In the genomic region with DNA sequence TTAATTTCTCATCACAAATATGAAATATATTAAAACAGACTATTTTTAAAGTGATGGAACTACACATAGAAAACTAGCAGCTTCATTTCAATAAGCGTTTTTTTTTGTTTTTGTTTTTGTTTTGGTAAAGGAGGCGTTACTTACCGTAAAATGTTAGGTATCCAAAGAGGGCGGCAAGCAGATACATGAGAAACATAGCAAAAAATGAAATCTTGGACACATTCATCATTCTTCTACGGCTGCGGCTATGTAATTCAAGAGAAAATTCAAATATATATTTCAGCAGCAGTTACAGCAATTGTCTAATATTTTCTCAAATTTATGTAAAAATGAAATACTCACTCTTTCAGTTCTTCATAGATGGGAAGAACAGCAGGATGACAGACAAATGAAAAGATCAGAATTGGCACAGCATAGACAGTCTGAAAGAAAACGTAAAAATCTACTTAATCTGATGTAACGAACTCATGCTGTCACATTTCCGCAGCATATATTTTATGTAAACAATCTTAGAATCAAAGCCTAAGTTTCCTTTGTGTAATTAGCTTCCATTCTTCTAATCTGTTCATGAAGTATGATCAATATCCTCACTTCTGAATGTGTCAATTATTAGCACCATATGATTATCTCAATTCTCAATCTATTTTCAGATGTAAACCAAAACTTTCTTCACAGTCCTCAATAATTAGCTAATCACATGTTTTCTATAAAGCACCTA, we compare ENCODE assay signal across 12 cellular contexts. TPM values are rescaled to one million over a fixed set of nuclear protein-coding genes. Genes with fewer than 3 reads are reported as not detected.
DNase-seq lines count a peak whose midpoint lies in the region; ATAC-seq, FAIRE-seq and TF ChIP-seq lines count a peak whose summit lies in the region.
"Had no signal": no experiment of that assay in that cellular context is flagged by ENCODE, and none has a peak within 500 bp of the region (broad histone marks: within the 10 kb centered on the region; RNA-seq: fewer than 3 reads in every experiment).

No MANE protein-coding gene starts in this region.

- in situ Hi-C loops in GM12878 (cut with MboI), result no loop called here

- no peak for TF ChIP-seq POLR2A in A549 (IDR thresholded peaks at IDR 0.05; ENCODE audit: low read length)
- no peak for TF ChIP-seq POLR2A in GM12878 (IDR thresholded peaks at IDR 0.05; ENCODE audit: low read depth, low read length)

- no peak overlapping the region for H4K91ac ChIP-seq in mesenchymal stem cell (ENCODE audit: low read length)

- H3K4ac ChIP-seq in mesenchymal stem cell (ENCODE audit: low read depth in 1 of 2, low read length in 2 of 2), result no peak overlapping the region

- POLR2A ChIA-PET in A549 (lab: Yijun Ruan, JAX) (interaction anchor here (1.0 to 2.3 kb wide), 3 partner anchors 8 to 110 kb away, joined by 3 to 7 read pairs (median 7); partner anchors contain the start of gene SLC38A1), HEK293 (lab: Yijun Ruan, JAX) (interaction anchor here (1.5 kb wide), 1 partner anchor 298 kb away, joined by 3 read pairs; no protein-coding TSS in a partner anchor), GM12878 (lab: Charles Lee) (interaction anchor here (0.7 to 2.2 kb wide), 4 partner anchors 20 to 844 kb away, joined by 3 to 12 read pairs (median 4); no protein-coding TSS in a partner anchor)

- H3K79me2 ChIP-seq in GM12878 (ENCODE audit: control insufficient read depth, insufficient read depth, low read length), result peaks cover 42% of the 10 kb centered on the region

- no peak overlapping the region for H3K23ac ChIP-seq in mesenchymal stem cell (ENCODE audit: low read length in 2 of 2)

- peaks cover 75 to 100% of the 10 kb centered on the region in 2 experiments for H3K36me3 ChIP-seq in HEK293 (ENCODE audit: control insufficient read depth in 2 of 2, insufficient read depth in 1 of 2, low read length in 2 of 2)
- peaks cover 6 to 59% of the 10 kb centered on the region in 2 experiments for H3K36me3 ChIP-seq in GM12878 (ENCODE audit: control insufficient read depth in 2 of 2, insufficient read depth in 2 of 2, low read length in 1 of 2)
- peaks cover 4 to 100% of the 10 kb centered on the region in 2 experiments for H3K36me3 ChIP-seq in mesenchymal stem cell (ENCODE audit: control insufficient read depth in 1 of 2, insufficient read depth in 2 of 2, low read depth in 1 of 2, low read length in 2 of 2)

- no peak overlapping the region for H2AK5ac ChIP-seq in mesenchymal stem cell (ENCODE audit: low read length, severe bottlenecking)

- H3K18ac ChIP-seq in mesenchymal stem cell (ENCODE audit: low read depth in 1 of 2, low read length in 2 of 2), result no peak overlapping the region

- H3K9me3 ChIP-seq in A549, result no peaks in the 10 kb centered on the region
- no peaks in the 10 kb centered on the region for H3K9me3 ChIP-seq in HEK293 (ENCODE audit: control insufficient read depth, insufficient read depth, low read depth, low read length)
- no peaks in the 10 kb centered on the region for H3K9me3 ChIP-seq in GM12878 (replicated peaks; ENCODE audit: control insufficient read depth, insufficient read depth, low read length)
- no peaks in the 10 kb centered on the region for H3K9me3 ChIP-seq in mesenchymal stem cell (ENCODE audit: control insufficient read depth, low read length)
- H3K9me3 ChIP-seq: spleen, thoracic aorta had no signal

- CTCF ChIA-PET in A549 (lab: Yijun Ruan, JAX) (interaction anchor here (1.0 to 3.2 kb wide), 5 partner anchors 10 to 373 kb away, joined by 3 to 9 read pairs (median 3); no protein-coding TSS in a partner anchor), HEK293 (lab: Yijun Ruan, JAX) (interaction anchor here (1.1 kb wide), 1 partner anchor 292 kb away, joined by 3 read pairs; no protein-coding TSS in a partner anchor), GM12878 (lab: Yijun Ruan, JAX) (interaction anchor here (0.6 to 2.5 kb wide), 20 partner anchors 8 to 663 kb away, joined by 3 to 8 read pairs (median 3); partner anchors contain the start of gene SLC38A1)

- H2BK120ac ChIP-seq in mesenchymal stem cell (ENCODE audit: low read depth, low read length), result no peak overlapping the region

- intact Hi-C loops in GM12878 (cut with micrococcal nuclease; ENCODE audit: unreplicated experiment), result no loop called here

- SMC1A ChIA-PET in GM12878 (lab: Charles Lee; ENCODE audit: uncharacterized antibody, unreplicated experiment), result interaction anchor here (0.6 to 5.3 kb wide), 19 partner anchors 8 to 592 kb away, joined by 3 to 30 read pairs (median 4); no protein-coding TSS in a partner anchor

- H2AFZ ChIP-seq in GM12878 (ENCODE audit: control insufficient read depth, low read depth, low read length) (no peak overlapping the region), mesenchymal stem cell (ENCODE audit: low read depth, low read length) (no peak overlapping the region)

- TF ChIP-seq CTCF in A549 (IDR thresholded peaks at IDR 0.05) (no peak), HEK293 (tag by site-specific recombination; IDR thresholded peaks at IDR 0.05) (no peak), GM12878 (IDR thresholded peaks at IDR 0.05 in 2 of 3, conservative IDR thresholded peaks at IDR 0.05 in 1 of 3; ENCODE audit: control insufficient read depth in 2 of 3, extremely low read depth in 1 of 3, insufficient read depth in 1 of 3, low read depth in 3 of 3, low read length in 3 of 3) (no peak)

- BruUV-seq in GM12878 (replicated peaks; lab: Mats Ljungman, UMichigan), result no TSS peak

- WGBS in A549 (ENCODE audit: missing lambda C conversion rate), result 88% methylated on average over 9 of the region's 9 CpGs
- 87% methylated on average over 9 of the region's 9 CpGs for WGBS in GM12878 (ENCODE audit: insufficient coverage, insufficient replicate concordance, low lambda C conversion rate, missing lambda C conversion rate)
- 95% methylated on average over 8 of the region's 9 CpGs for WGBS in mesenchymal stem cell

- ATAC-seq in A549 (no peak), GM12878 (no peak)

- H2BK5ac ChIP-seq in mesenchymal stem cell (ENCODE audit: low read depth, low read length, poor library complexity, severe bottlenecking), result no peak overlapping the region

- H3K14ac ChIP-seq in mesenchymal stem cell (ENCODE audit: low read length in 2 of 2), result no peak overlapping the region

- no peaks in the 10 kb centered on the region for H4K20me1 ChIP-seq in GM12878 (ENCODE audit: control insufficient read depth, insufficient read depth)

- TF ChIP-seq EP300 in A549 (IDR thresholded peaks at IDR 0.05) (no peak), GM12878 (IDR thresholded peaks at IDR 0.05; ENCODE audit: borderline replicate concordance in 1 of 2, control insufficient read depth in 1 of 2, low read depth in 2 of 2, low read length in 2 of 2) (no peak)

- DNase-seq in A549 (ENCODE audit: low read depth in 1 of 2, low spot score in 1 of 2) (no peak), GM12878 (ENCODE audit: low read depth, low spot score) (no peak), mesenchymal stem cell (no peak), CD1c-positive myeloid dendritic cell (ENCODE audit: extremely low spot score) (no peak), ureter (ENCODE audit: low spot score) (no peak), NCI-H1048 (lab: John Stamatoyannopoulos, UW) (no peak)
- no peak for DNase-seq in activated CD8-positive, alpha-beta memory T cell treated with anti-CD3 and anti-CD28 coated beads, Interleukin-2, amount 50 U/mL, for 4 hours
- DNase-seq: DMS79, spleen had no signal

- H3K4me1 ChIP-seq in A549 (peaks cover 99% of the 10 kb centered on the region), HEK293 (ENCODE audit: control insufficient read depth, insufficient read depth, low read length) (peaks cover 21% of the 10 kb centered on the region), GM12878 (ENCODE audit: control insufficient read depth, insufficient read depth, low read length) (peaks cover 36% of the 10 kb centered on the region), mesenchymal stem cell (ENCODE audit: control insufficient read depth, insufficient read depth, low read depth, low read length) (peaks cover 3% of the 10 kb centered on the region)

- H3K79me1 ChIP-seq in mesenchymal stem cell (replicated peaks; ENCODE audit: low read length, poor library complexity, severe bottlenecking), result no peaks in the 10 kb centered on the region

- no peak overlapping the region for H2BK12ac ChIP-seq in mesenchymal stem cell (ENCODE audit: low read length in 2 of 2)

- FAIRE-seq in A549 (lab: Jason Lieb, UNC), result no peak
- no peak for FAIRE-seq in GM12878 (lab: Jason Lieb, UNC)
- FAIRE-seq: colon had no signal

- H3K4me2 ChIP-seq in A549 (peak overlapping the region; percentile 85), GM12878 (ENCODE audit: control insufficient read depth, insufficient read depth) (peak overlapping the region; percentile 38; the same call in 1 of the 2 replicates), mesenchymal stem cell (ENCODE audit: low read length, poor library complexity, severe bottlenecking) (no peak overlapping the region)

- H3K27ac ChIP-seq in A549, result no peak overlapping the region
- H3K27ac ChIP-seq in HEK293 (ENCODE audit: extremely low read depth, low read depth, low read length), result no peak overlapping the region
- H3K27ac ChIP-seq in GM12878 (ENCODE audit: control insufficient read depth, insufficient read depth), result no peak overlapping the region; the same call in 1 of the 2 replicates
- H3K27ac ChIP-seq in mesenchymal stem cell (ENCODE audit: low read length, poor library complexity, severe bottlenecking), result no peak overlapping the region
- H3K27ac ChIP-seq: thoracic aorta had no signal

- RAD21 ChIA-PET in GM12878 (lab: Charles Lee; ENCODE audit: unreplicated experiment), result interaction anchor here (1.3 to 5.2 kb wide), 5 partner anchors 22 to 298 kb away, joined by 3 to 23 read pairs (median 12); no protein-coding TSS in a partner anchor

- no peak overlapping the region for H4K8ac ChIP-seq in mesenchymal stem cell (ENCODE audit: low read length)

- H3K9ac ChIP-seq in GM12878 (ENCODE audit: control insufficient read depth, insufficient read depth, low read length) (no peak overlapping the region), mesenchymal stem cell (ENCODE audit: low read length) (peak overlapping the region; percentile 99)

- TF ChIP-seq RAD21 in A549 (conservative IDR thresholded peaks at IDR 0.05 in 1 of 2, IDR thresholded peaks at IDR 0.05 in 1 of 2) (no peak), GM12878 (IDR thresholded peaks at IDR 0.05; ENCODE audit: insufficient read depth, low read depth, low read length) (no peak)

- no peak overlapping the region for H2BK15ac ChIP-seq in mesenchymal stem cell (ENCODE audit: low read depth, poor library complexity, severe bottlenecking)

- H3K27me3 ChIP-seq in GM12878 (replicated peaks in 1 of 2; ENCODE audit: control insufficient read depth in 2 of 2, insufficient read depth in 2 of 2, low read length in 1 of 2) (no peaks in the 10 kb centered on the region), mesenchymal stem cell (ENCODE audit: control insufficient read depth in 1 of 2, insufficient read depth in 1 of 2, low read length in 2 of 2) (no peaks in the 10 kb centered on the region)
- H3K27me3 ChIP-seq: spleen had no signal

- peak overlapping the region; percentile 3; the same call in 1 of the 3 replicates for H3K4me3 ChIP-seq in A549
- H3K4me3 ChIP-seq in HEK293 (ENCODE audit: low read depth, low read length), result no peak overlapping the region
- H3K4me3 ChIP-seq in GM12878, result no peak overlapping the region
- H3K4me3 ChIP-seq in mesenchymal stem cell (ENCODE audit: insufficient read depth in 1 of 2, low read depth in 1 of 2, low read length in 2 of 2), result peak overlapping the region in 1 of 2 experiments; percentile 52
- H3K4me3 ChIP-seq: thoracic aorta had no signal

RNA-seq across cellular contexts. Expression of gene SLC38A2, which starts 8.8 kb away (rescaled TPM):
- polyA plus RNA-seq in A549 (2011; rRNA removed) (366 and 519 TPM in 2 replicates), A549 (2017; fragmentation: RNase III; extraction: RNeasy Plus Mini Kit Qiagen cat#74134 plus additional on column Dnase treatment) (131 to 195 TPM (median 187 TPM) in 3 replicates), GM12878 (2011; rRNA removed) (103 and 142 TPM in 2 replicates), GM12878 (2014; fragmentation: Illumina TruSeq; extraction: Trizol) (84.2 and 115 TPM in 2 replicates), GM12878 (2014; fragmentation: Nextera tagmentation; extraction: Ambion mirVana) (10 to 100 TPM; 36.2 to 47.3 TPM), GM12878 (2014; rRNA removed) (48.4 and 61.8 TPM in 2 replicates), GM12878 (2016; fragmentation: Nextera tagmentation; extraction: Ambion mirVana) (10 to 100 TPM; 69.2 to 75.3 TPM)
- 38.6 and 50.8 TPM in 2 replicates for polyA plus RNA-seq in A549 (2012; cell fraction: cytosol; rRNA removed)
- 108 and 151 TPM in 2 replicates for polyA plus RNA-seq in A549 (2012; cell fraction: nucleus; rRNA removed)
- polyA minus RNA-seq in A549 (2011; rRNA and poly(A)+ RNA removed), result 230 and 257 TPM in 2 replicates
- total RNA-seq in GM12878 (2013; cell fraction: nucleolus; rRNA removed), result 920 and 952 TPM in 2 replicates
- total RNA-seq in GM12878 (2014; rRNA removed) (117 and 156 TPM in 2 replicates), GM12878 (2014; rRNA removed; fragmentation: Illumina TruSeq; extraction: Trizol) (109 and 111 TPM in 2 replicates), GM12878 (2021) (112 and 118 TPM in 2 replicates), ureter (292 TPM)
- polyA plus RNA-seq in GM12878 (2011; ENCODE audit: low read depth), result 21.8 TPM
- 39.8 and 59.5 TPM in 2 replicates for polyA plus RNA-seq in GM12878 (2011; cell fraction: cytosol; rRNA removed)
- polyA plus RNA-seq in GM12878 (2011; cell fraction: nucleus; rRNA removed), result 187 and 191 TPM in 2 replicates
- polyA plus RNA-seq in GM12878 (2012), result 37.4 and 49.1 TPM in 2 replicates
- polyA minus RNA-seq in GM12878 (2011; rRNA and poly(A)+ RNA removed), result 84.7 and 105 TPM in 2 replicates
- polyA minus RNA-seq in GM12878 (2011; cell fraction: cytosol; rRNA and poly(A)+ RNA removed), result 40.1 and 47.0 TPM in 2 replicates
- 239 and 256 TPM in 2 replicates for polyA minus RNA-seq in GM12878 (2011; cell fraction: nucleus; rRNA and poly(A)+ RNA removed)
- polyA plus RNA-seq in mesenchymal stem cell (2013, experiment 1 of 2), result 438 TPM
- polyA plus RNA-seq in mesenchymal stem cell (2013, experiment 2 of 2), result 429 TPM
